1 cellular context compared by ENCODE assay signal in genomic region chr11:14356342-14356741, GRCh38.
TF ChIP-seq lines count a peak whose summit lies in the region.

No MANE protein-coding gene starts in this region.

TF ChIP-seq in WTC11, 78 proteins besides CTCF, POLR2A, EP300 and RAD21 (continued from another document):
- no peak for TF ChIP-seq ZBTB43 (CRISPR knock-in tag; IDR thresholded peaks at IDR 0.05)
